Comparison of ENCODE assay signal across 1 cellular context in the genomic region with DNA sequence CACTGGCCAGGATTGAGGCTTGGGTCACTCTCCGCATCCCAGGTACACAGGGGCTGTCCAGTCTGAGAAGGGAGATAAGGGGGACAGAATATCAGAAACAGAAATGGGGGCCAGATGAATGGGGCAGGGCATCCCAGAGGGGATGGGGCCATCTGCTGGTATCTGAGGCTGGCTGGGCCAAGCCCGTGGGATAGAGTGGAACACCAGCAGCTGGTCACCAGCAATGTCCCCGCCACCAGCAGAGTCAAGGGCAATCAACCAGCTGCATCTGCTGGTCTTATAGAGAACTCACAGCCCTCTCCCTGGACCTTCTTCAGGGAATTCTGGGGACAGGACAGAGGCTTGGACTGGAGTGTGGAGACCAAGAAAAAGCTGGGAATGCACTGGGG.
TF ChIP-seq lines count a peak whose summit lies in the region.

No MANE protein-coding gene starts in this region.

TF ChIP-seq in K562, 482 proteins besides CTCF, POLR2A, EP300 and RAD21:
- TF ChIP-seq, protein P1, sequence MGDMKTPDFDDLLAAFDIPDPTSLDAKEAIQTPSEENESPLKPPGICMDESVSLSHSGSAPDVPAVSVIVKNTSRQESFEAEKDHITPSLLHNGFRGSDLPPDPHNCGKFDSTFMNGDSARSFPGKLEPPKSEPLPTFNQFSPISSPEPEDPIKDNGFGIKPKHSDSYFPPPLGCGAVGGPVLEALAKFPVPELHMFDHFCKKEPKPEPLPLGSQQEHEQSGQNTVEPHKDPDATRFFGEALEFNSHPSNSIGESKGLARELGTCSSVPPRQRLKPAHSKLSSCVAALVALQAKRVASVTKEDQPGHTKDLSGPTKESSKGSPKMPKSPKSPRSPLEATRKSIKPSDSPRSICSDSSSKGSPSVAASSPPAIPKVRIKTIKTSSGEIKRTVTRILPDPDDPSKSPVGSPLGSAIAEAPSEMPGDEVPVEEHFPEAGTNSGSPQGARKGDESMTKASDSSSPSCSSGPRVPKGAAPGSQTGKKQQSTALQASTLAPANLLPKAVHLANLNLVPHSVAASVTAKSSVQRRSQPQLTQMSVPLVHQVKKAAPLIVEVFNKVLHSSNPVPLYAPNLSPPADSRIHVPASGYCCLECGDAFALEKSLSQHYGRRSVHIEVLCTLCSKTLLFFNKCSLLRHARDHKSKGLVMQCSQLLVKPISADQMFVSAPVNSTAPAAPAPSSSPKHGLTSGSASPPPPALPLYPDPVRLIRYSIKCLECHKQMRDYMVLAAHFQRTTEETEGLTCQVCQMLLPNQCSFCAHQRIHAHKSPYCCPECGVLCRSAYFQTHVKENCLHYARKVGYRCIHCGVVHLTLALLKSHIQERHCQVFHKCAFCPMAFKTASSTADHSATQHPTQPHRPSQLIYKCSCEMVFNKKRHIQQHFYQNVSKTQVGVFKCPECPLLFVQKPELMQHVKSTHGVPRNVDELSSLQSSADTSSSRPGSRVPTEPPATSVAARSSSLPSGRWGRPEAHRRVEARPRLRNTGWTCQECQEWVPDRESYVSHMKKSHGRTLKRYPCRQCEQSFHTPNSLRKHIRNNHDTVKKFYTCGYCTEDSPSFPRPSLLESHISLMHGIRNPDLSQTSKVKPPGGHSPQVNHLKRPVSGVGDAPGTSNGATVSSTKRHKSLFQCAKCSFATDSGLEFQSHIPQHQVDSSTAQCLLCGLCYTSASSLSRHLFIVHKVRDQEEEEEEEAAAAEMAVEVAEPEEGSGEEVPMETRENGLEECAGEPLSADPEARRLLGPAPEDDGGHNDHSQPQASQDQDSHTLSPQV (IDR thresholded peaks at IDR 0.05) = 0 out of 2 replicates have a peak, but pooled peaks have one; percentile 17
- TF ChIP-seq, protein P2, sequence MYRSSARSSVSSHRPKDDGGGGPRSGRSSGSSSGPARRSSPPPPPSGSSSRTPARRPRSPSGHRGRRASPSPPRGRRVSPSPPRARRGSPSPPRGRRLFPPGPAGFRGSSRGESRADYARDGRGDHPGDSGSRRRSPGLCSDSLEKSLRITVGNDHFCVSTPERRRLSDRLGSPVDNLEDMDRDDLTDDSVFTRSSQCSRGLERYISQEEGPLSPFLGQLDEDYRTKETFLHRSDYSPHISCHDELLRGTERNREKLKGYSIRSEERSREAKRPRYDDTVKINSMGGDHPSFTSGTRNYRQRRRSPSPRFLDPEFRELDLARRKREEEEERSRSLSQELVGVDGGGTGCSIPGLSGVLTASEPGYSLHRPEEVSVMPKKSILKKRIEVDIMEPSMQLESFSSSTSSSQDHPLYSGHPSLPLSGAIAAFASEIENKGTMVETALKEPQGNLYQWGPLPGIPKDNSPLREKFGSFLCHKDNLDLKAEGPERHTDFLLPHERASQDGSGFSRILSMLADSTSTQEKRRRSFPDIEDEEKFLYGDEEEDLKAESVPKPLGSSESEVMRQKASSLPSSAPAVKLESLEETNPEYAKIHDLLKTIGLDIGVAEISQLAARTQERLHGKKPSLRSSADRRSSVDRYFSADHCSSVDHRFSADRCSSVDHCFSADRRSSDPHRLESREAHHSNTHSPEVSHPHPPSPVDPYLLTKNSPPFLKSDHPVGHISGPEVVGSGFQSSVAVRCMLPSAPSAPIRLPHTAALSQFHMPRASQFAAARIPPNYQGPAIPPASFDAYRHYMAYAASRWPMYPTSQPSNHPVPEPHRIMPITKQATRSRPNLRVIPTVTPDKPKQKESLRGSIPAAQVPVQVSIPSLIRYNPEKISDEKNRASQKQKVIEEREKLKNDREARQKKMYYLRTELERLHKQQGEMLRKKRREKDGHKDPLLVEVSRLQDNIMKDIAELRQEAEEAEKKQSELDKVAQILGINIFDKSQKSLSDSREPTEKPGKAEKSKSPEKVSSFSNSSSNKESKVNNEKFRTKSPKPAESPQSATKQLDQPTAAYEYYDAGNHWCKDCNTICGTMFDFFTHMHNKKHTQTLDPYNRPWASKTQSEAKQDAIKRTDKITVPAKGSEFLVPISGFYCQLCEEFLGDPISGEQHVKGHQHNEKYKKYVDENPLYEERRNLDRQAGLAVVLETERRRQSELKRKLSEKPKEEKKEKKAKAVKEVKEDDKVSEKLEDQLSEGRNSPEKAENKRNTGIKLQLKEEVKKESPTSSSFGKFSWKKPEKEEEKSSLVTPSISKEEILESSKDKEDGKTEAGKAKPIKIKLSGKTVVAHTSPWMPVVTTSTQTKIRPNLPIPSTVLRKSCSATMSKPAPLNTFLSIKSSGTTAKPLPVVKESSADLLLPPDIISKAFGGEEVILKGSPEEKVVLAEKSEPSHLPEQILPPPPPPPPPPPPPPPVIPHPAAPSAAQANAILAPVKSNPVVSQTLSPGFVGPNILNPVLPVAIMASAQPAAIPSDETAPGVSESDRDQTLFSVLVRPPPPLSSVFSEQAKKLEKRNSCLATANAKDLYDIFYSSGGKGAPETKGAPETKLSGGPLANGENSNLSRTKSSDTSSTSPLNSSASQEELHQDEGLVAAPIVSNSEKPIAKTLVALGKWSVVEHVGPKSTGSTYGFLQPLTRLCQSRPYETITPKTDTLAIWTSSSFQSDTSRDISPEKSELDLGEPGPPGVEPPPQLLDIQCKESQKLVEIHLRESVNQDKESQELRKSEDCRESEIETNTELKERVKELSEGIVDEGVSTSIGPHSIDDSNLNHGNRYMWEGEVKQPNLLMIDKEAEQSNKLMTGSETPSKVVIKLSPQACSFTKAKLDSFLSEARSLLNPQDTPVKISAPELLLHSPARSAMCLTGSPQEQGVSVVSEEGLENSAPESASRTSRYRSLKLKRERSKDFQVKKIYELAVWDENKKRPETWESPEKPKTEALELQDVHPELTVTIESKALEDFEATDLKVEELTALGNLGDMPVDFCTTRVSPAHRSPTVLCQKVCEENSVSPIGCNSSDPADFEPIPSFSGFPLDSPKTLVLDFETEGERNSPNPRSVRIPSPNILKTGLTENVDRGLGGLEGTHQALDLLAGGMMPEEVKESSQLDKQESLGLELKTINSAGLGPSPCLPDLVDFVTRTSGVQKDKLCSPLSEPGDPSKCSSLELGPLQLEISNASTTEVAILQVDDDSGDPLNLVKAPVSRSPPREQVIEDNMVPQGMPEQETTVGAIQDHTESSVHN (IDR thresholded peaks at IDR 0.05; ENCODE audit: borderline replicate concordance in 1 of 2, low read depth in 1 of 2) = no peak
- TF ChIP-seq, protein P3, sequence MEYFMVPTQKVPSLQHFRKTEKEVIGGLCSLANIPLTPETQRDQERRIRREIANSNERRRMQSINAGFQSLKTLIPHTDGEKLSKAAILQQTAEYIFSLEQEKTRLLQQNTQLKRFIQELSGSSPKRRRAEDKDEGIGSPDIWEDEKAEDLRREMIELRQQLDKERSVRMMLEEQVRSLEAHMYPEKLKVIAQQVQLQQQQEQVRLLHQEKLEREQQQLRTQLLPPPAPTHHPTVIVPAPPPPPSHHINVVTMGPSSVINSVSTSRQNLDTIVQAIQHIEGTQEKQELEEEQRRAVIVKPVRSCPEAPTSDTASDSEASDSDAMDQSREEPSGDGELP (CRISPR knock-in tag; IDR thresholded peaks at IDR 0.05; ENCODE audit: borderline replicate concordance) = peak; percentile 67; the same call in 1 of the 2 replicates
- TF ChIP-seq, protein P4, sequence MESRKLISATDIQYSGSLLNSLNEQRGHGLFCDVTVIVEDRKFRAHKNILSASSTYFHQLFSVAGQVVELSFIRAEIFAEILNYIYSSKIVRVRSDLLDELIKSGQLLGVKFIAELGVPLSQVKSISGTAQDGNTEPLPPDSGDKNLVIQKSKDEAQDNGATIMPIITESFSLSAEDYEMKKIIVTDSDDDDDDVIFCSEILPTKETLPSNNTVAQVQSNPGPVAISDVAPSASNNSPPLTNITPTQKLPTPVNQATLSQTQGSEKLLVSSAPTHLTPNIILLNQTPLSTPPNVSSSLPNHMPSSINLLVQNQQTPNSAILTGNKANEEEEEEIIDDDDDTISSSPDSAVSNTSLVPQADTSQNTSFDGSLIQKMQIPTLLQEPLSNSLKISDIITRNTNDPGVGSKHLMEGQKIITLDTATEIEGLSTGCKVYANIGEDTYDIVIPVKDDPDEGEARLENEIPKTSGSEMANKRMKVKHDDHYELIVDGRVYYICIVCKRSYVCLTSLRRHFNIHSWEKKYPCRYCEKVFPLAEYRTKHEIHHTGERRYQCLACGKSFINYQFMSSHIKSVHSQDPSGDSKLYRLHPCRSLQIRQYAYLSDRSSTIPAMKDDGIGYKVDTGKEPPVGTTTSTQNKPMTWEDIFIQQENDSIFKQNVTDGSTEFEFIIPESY (CRISPR knock-in tag; IDR thresholded peaks at IDR 0.05) = peak; percentile 71; the same call in 1 of the 2 replicates
TF ChIP-seq in K562: peak in this region for 3.
